In genomic region chr14:54338696-54339317, GRCh38 we compare ENCODE assay signal across 1 cellular context.
TF ChIP-seq lines count a peak whose summit lies in the region.

No MANE protein-coding gene starts in this region.

TF ChIP-seq in Ishikawa, 13 proteins besides CTCF, POLR2A, EP300 and RAD21 (continued from another document):
- TF ChIP-seq REST (IDR thresholded peaks at IDR 0.05; ENCODE audit: low read depth) (no peak), FOXM1 (IDR thresholded peaks at IDR 0.05; ENCODE audit: borderline replicate concordance, low read depth) (no peak), CREB1 (IDR thresholded peaks at IDR 0.05; ENCODE audit: low read depth) (no peak), EGR1 (IDR thresholded peaks at IDR 0.05) (no peak), NFIC (IDR thresholded peaks at IDR 0.05) (no peak)
